Comparison of ENCODE assay signal across 31 cellular contexts in the genomic region with DNA sequence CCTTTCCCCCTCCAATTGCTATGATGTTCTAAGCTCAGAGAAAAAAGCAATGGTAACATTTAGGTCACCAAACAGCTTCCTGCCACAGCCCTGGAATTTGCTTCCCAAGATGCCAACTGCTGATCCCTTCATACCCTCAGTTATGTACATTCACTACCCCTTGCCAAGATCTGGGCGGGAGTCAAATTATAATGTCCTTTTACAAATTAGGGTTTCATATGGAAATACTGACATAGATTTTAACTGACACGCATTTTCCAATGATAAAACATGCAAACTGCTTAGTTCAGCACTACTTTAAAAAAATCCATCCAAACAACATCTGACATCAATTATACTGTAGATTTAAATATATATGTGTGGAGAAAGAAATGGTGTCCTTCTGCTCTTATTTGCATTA. TPM values are rescaled to one million over a fixed set of nuclear protein-coding genes. Genes with fewer than 3 reads are reported as not detected.
DNase-seq lines count a peak whose midpoint lies in the region; ATAC-seq and TF ChIP-seq lines count a peak whose summit lies in the region.
"Had no signal": no experiment of that assay in that cellular context is flagged by ENCODE, and none has a peak within 500 bp of the region (broad histone marks: within the 10 kb centered on the region; RNA-seq: fewer than 3 reads in every experiment).

No MANE protein-coding gene starts in this region.

- H3K9ac ChIP-seq in GM23248: peak overlapping the region; percentile 97
- H3K9ac ChIP-seq: parathyroid adenoma had no signal

- H3K4me1 Mint-ChIP-seq in immature natural killer cell: peaks cover 0 to 2% of the 10 kb centered on the region in 2 donors

- H4K20me1 ChIP-seq in GM23248 (ENCODE audit: insufficient read depth): peaks cover 30% of the 10 kb centered on the region; the same call in 1 of the 2 replicates

- H3K27ac ChIP-seq in GM23248: no peak overlapping the region
- no peak overlapping the region for H3K27ac ChIP-seq in gastrocnemius medialis
- H3K27ac ChIP-seq: foreskin keratinocyte, heart right ventricle, parathyroid adenoma, upper lobe of right lung had no signal

- intact Hi-C loops in gastrocnemius medialis (cut with DNase I; ENCODE audit: low total_unique reads): no loop called here

- peaks cover 82% of the 10 kb centered on the region for H3F3A ChIP-seq in GM23248 (ENCODE audit: insufficient read depth)

- H3K4me3 ChIP-seq in GM23248 (peak overlapping the region; percentile 94), astrocyte of the cerebellum (ENCODE audit: low read depth, low read length) (peak overlapping the region; percentile 12), foreskin fibroblast (ENCODE audit: low read depth in 1 of 2, low read length in 2 of 2) (peak overlapping the region; percentile 90 to 93), gastrocnemius medialis (no peak overlapping the region)
- H3K4me3 ChIP-seq: heart right ventricle, K562, upper lobe of right lung had no signal

- H2AFZ ChIP-seq in GM23248: no peak overlapping the region
- H2AFZ ChIP-seq: parathyroid adenoma had no signal

- no peak for TF ChIP-seq POLR2A in gastrocnemius medialis (IDR thresholded peaks at IDR 0.05)

- no peak overlapping the region for H3K27ac Mint-ChIP-seq in immature natural killer cell
- H3K27ac Mint-ChIP-seq: activated CD4-positive, alpha-beta memory T cell treated with anti-CD3 and anti-CD28 coated beads, Interleukin-2, amount 10 ng/mL, durations not matched to agents 7 days and 5 days; activated naive CD8-positive, alpha-beta T cell; H9; nephron progenitor cell; stimulated activated memory B cell treated with anti-CD40 and anti-IgM and Interleukin-4, amounts not matched to agents 10 μg/mL and 1 μg/mL and 100 μg/mL, for 72 hours had no signal

- H3K9me2 ChIP-seq in GM23248 (ENCODE audit: insufficient read depth): no peaks in the 10 kb centered on the region

- H3K4me2 ChIP-seq in GM23248 (ENCODE audit: unreplicated experiment): peak overlapping the region; percentile 96

- 65 to 79% methylated on average over 2 of the region's 2 CpGs for WGBS in GM23248 (ENCODE audit: low coverage in 1 of 2, low lambda C conversion rate in 2 of 2, missing lambda C conversion rate in 2 of 2), 2 experiments

- H3K4me1 ChIP-seq in GM23248 (ENCODE audit: insufficient read depth) (peaks cover 69% of the 10 kb centered on the region), gastrocnemius medialis (peaks cover 0 to 13% of the 10 kb centered on the region in 2 donors)
- H3K4me1 ChIP-seq: BE2C, parathyroid adenoma, upper lobe of right lung had no signal

- H3K9me3 Mint-ChIP-seq in immature natural killer cell: no peaks in the 10 kb centered on the region
- H3K9me3 Mint-ChIP-seq: activated CD4-positive, alpha-beta memory T cell treated with anti-CD3 and anti-CD28 coated beads, Interleukin-2, amount 10 ng/mL, durations not matched to agents 7 days and 5 days; H9; nephron progenitor cell; stimulated activated memory B cell treated with anti-CD40 and anti-IgM and Interleukin-4, amounts not matched to agents 10 μg/mL and 1 μg/mL and 100 μg/mL, for 72 hours had no signal

- no peak overlapping the region for H3K4me3 Mint-ChIP-seq in immature natural killer cell
- H3K4me3 Mint-ChIP-seq: activated CD4-positive, alpha-beta memory T cell treated with anti-CD3 and anti-CD28 coated beads, Interleukin-2, amount 10 ng/mL, durations not matched to agents 7 days and 5 days; activated naive CD8-positive, alpha-beta T cell; H9; nephron progenitor cell; stimulated activated memory B cell treated with anti-CD40 and anti-IgM and Interleukin-4, amounts not matched to agents 10 μg/mL and 1 μg/mL and 100 μg/mL, for 72 hours had no signal

- no peak for TF ChIP-seq CTCF in astrocyte of the cerebellum (IDR thresholded peaks at IDR 0.05; ENCODE audit: low read depth, low read length, missing control alignments)
- TF ChIP-seq CTCF in foreskin fibroblast (IDR thresholded peaks at IDR 0.05; ENCODE audit: low read depth, low read length): no peak
- no peak for TF ChIP-seq CTCF in gastrocnemius medialis (IDR thresholded peaks at IDR 0.05 in 4 of 5, conservative IDR thresholded peaks at IDR 0.05 in 1 of 5)

- H3K79me2 ChIP-seq in GM23248 (ENCODE audit: insufficient read depth): peaks cover 94% of the 10 kb centered on the region
- H3K79me2 ChIP-seq: parathyroid adenoma had no signal

- in situ Hi-C loops in GM23248 (cut with MboI): no loop called here
- in situ Hi-C loops in astrocyte of the cerebellum (cut with HindIII; ENCODE audit: low sequenced_read_pairs): no loop called here
- in situ Hi-C loops in gastrocnemius medialis (cut with MboI; ENCODE audit: low sequenced_read_pairs in 4 of 4): no loop called here

- H3K36me3 Mint-ChIP-seq in immature natural killer cell: no peaks in the 10 kb centered on the region
- H3K36me3 Mint-ChIP-seq: activated naive CD8-positive, alpha-beta T cell; stimulated activated memory B cell treated with anti-CD40 and anti-IgM and Interleukin-4, amounts not matched to agents 10 μg/mL and 1 μg/mL and 100 μg/mL, for 72 hours had no signal

- peaks cover 82% of the 10 kb centered on the region for H3K36me3 ChIP-seq in GM23248 (ENCODE audit: low read depth)
- no peaks in the 10 kb centered on the region for H3K36me3 ChIP-seq in gastrocnemius medialis
- H3K36me3 ChIP-seq: BE2C had no signal

- ATAC-seq in GM18520 (IDR thresholded peaks at IDR 0.05; ENCODE audit: unreplicated experiment) (no peak), GM18498 (IDR thresholded peaks at IDR 0.05; ENCODE audit: unreplicated experiment) (no peak), gastrocnemius medialis (no peak)
- ATAC-seq: foreskin keratinocyte; heart right ventricle; K562; stimulated activated memory B cell treated with anti-CD40 and anti-IgM and Interleukin-4, amounts not matched to agents 10 μg/mL and 1 μg/mL and 100 μg/mL, for 72 hours; upper lobe of right lung had no signal

- no peaks in the 10 kb centered on the region for H3K9me3 ChIP-seq in GM23248 (ENCODE audit: low read depth)
- H3K9me3 ChIP-seq in gastrocnemius medialis: no peaks in the 10 kb centered on the region
- H3K9me3 ChIP-seq: BE2C, heart right ventricle, upper lobe of right lung had no signal

- H3K27me3 ChIP-seq in GM23248 (replicated peaks; ENCODE audit: insufficient read depth) (no peaks in the 10 kb centered on the region), gastrocnemius medialis (peaks cover 0 to 5% (median 0%) of the 10 kb centered on the region in 3 donors)

- DNase-seq in GM23248 (peak; percentile 30), astrocyte of the cerebellum (ENCODE audit: low read depth) (no peak), foreskin fibroblast (peak in 1 of 2 donors; percentile 26), immature natural killer cell (no peak), gastrocnemius medialis (no peak)
- DNase-seq: activated CD4-positive, alpha-beta memory T cell treated with anti-CD3 and anti-CD28 coated beads, Interleukin-2, amount 10 ng/mL, durations not matched to agents 7 days and 5 days; activated CD4-positive, CD25-positive, alpha-beta regulatory T cell treated with anti-CD3 and anti-CD28 coated beads, Interleukin-2, amount 50 U/mL, for 72 hours; aorta; BE2C; caudate nucleus; DMS153; foreskin keratinocyte; GDM1; H9; heart right ventricle; NCI-H1105 treated with DMSO at 0.1 percent for 48 hours; NCI-H2029; NCI-H526 treated with DMSO at 0.1 percent for 48 hours; nephron progenitor cell; stimulated activated CD4-positive, alpha-beta T cell treated with anti-CD3 and anti-CD28 coated beads, Interleukin-4, amount 100 ng/mL, for 24 hours; upper lobe of right lung had no signal

- H3K27me3 Mint-ChIP-seq in immature natural killer cell (ENCODE audit: low read depth in 3 of 3): peaks cover 2 to 23% (median 5%) of the 10 kb centered on the region in 3 donors

RNA-seq across cellular contexts. Expression of a gene that starts 5.0 kb away (rescaled TPM):
- total RNA-seq in GM23248 (2014; rRNA removed; shearing (Covaris generic)): 418 and 440 TPM in 2 replicates
- polyA plus RNA-seq in GM23248 (2016; fragmentation: Nextera tagmentation; extraction: Ambion mirVana): 1,207 and 1,226 TPM in 2 replicates
- polyA plus RNA-seq in immature natural killer cell: not detected
- 1 to 10 TPM; 1.1 to 7.6 (median 2.3) TPM for total RNA-seq in gastrocnemius medialis
- total RNA-seq: HT-29; T-helper 1 cell treated with Interleukin-12 subunit alpha and Interleukin-12 subunit beta and Interleukin-4 antibody, amounts not matched to agents 30 ng/mL and 1 ng/mL, for 36 hours had no signal

RNA-seq across cellular contexts. Expression of a gene that starts 56.3 kb away (rescaled TPM):
- 0.43 TPM in 1 of 2 replicates, not detected in the other for total RNA-seq in GM23248 (2014; rRNA removed; shearing (Covaris generic))
- polyA plus RNA-seq in GM23248 (2016; fragmentation: Nextera tagmentation; extraction: Ambion mirVana): 0.21 and 0.23 TPM in 2 replicates
- not detected for polyA plus RNA-seq in immature natural killer cell
- under 1 TPM in 1 of 4 donors, not detected in 3; 0.16 TPM for total RNA-seq in gastrocnemius medialis
- total RNA-seq: activated CD4-positive, alpha-beta memory T cell treated with anti-CD3 and anti-CD28 coated beads, Interleukin-2, amount 10 ng/mL, durations not matched to agents 7 days and 5 days; foreskin keratinocyte; H9; lung microvascular endothelial cell; M059J; upper lobe of right lung had no signal
- polyA plus RNA-seq: foreskin keratinocyte had no signal

Comparison
In these comparisons a context has a peak if more than half of its experiments do, and no peak if none do; other contexts are left out.
1. H3K4me3 ChIP-seq: peak in GM23248 (single experiment), astrocyte of the cerebellum (single experiment) and foreskin fibroblast (2 of 2); none in gastrocnemius medialis (0 of 4).
2. RNA of a gene that starts 5.0 kb away (total RNA-seq): 418 to 440 TPM in GM23248; 1.1 to 7.6 TPM in gastrocnemius medialis; every median in the first group is over 10 times any median in the second.